ENCODE assay signal across 12 cellular contexts in genomic region chr2:31886700-31887099, GRCh38.
A peak's percentile ranks its signal among the peaks of the same experiment; 100 is the strongest.
DNase-seq lines count a peak whose midpoint lies in the region; ATAC-seq and TF ChIP-seq lines count a peak whose summit lies in the region.
"Had no signal": no experiment of that assay in that cellular context is flagged by ENCODE, and none has a peak within 500 bp of the region (broad histone marks: within the 10 kb centered on the region; RNA-seq: fewer than 3 reads in every experiment).

No MANE protein-coding gene starts in this region.

- H3K27me3 ChIP-seq in NT2/D1 (ENCODE audit: insufficient read depth, insufficient read length): no peaks in the 10 kb centered on the region
- H3K27me3 ChIP-seq: upper lobe of left lung had no signal

- H3K36me3 ChIP-seq in NT2/D1 (ENCODE audit: insufficient read depth, insufficient read length, low read length): peaks cover 14% of the 10 kb centered on the region

- H3K4me1 ChIP-seq in NT2/D1 (ENCODE audit: insufficient read depth, insufficient read length): no peaks in the 10 kb centered on the region
- H3K4me1 ChIP-seq: upper lobe of left lung had no signal

- H3K9ac ChIP-seq in NT2/D1 (ENCODE audit: insufficient read length, low read depth): no peak overlapping the region

- no peak overlapping the region for H3K4me3 Mint-ChIP-seq in natural killer cell
- no peak overlapping the region for H3K4me3 Mint-ChIP-seq in natural killer cell treated with Interleukin-12 subunit alpha and Interleukin-12 subunit beta and Interleukin-15 and Interleukin-18, amount 100 ng/mL, for 72 hours

- DNase-seq in natural killer cell (no peak), NT2/D1 (ENCODE audit: low read depth, low spot score) (peak; percentile 50), fibroblast of villous mesenchyme (ENCODE audit: low read depth) (no peak), NCI-H2029 treated with DMSO at 0.1 percent for 48 hours (lab: John Stamatoyannopoulos, UW) (no peak), UCSD-AML1 (lab: John Stamatoyannopoulos, UW; ENCODE audit: unreplicated experiment) (no peak), OCI-M2 (lab: John Stamatoyannopoulos, UW; ENCODE audit: unreplicated experiment) (no peak)
- no peak for DNase-seq in natural killer cell treated with Interleukin-12 subunit alpha and Interleukin-12 subunit beta and Interleukin-15 and Interleukin-18, amount 100 ng/mL, for 72 hours (ENCODE audit: low spot score)
- DNase-seq in activated CD8-positive, alpha-beta memory T cell treated with anti-CD3 and anti-CD28 coated beads, Interleukin-2, amount 50 U/mL, for 4 hours: no peak
- DNase-seq: hypothalamus, NCI-H774, upper lobe of left lung had no signal

- H3K9me3 ChIP-seq in NT2/D1 (ENCODE audit: insufficient read depth, low read length): no peaks in the 10 kb centered on the region
- H3K9me3 ChIP-seq: upper lobe of left lung had no signal

- H3K27me3 Mint-ChIP-seq in natural killer cell (ENCODE audit: low read depth in 2 of 2): no peaks in the 10 kb centered on the region
- no peaks in the 10 kb centered on the region for H3K27me3 Mint-ChIP-seq in natural killer cell treated with Interleukin-12 subunit alpha and Interleukin-12 subunit beta and Interleukin-15 and Interleukin-18, amount 100 ng/mL, for 72 hours

- TF ChIP-seq CTCF in natural killer cell (IDR thresholded peaks at IDR 0.05) (no peak), fibroblast of villous mesenchyme (IDR thresholded peaks at IDR 0.05; ENCODE audit: insufficient read depth, low read depth, low read length) (peak; percentile 49)

- H3K9me3 Mint-ChIP-seq in natural killer cell: no peaks in the 10 kb centered on the region
- H3K9me3 Mint-ChIP-seq in natural killer cell treated with Interleukin-12 subunit alpha and Interleukin-12 subunit beta and Interleukin-15 and Interleukin-18, amount 100 ng/mL, for 72 hours: no peaks in the 10 kb centered on the region
- H3K9me3 Mint-ChIP-seq: activated T-helper 2 cell treated with anti-CD3 and anti-CD28 coated beads, Interferon-gamma antibody, Interleukin-2, Interleukin-4, amounts not matched to agents 10 μg/mL and 5 μg/mL and 100 μg/mL, durations not matched to agents 14 hours and 24 hours and 36 hours had no signal

- no peaks in the 10 kb centered on the region for H3K36me3 Mint-ChIP-seq in natural killer cell
- H3K36me3 Mint-ChIP-seq in natural killer cell treated with Interleukin-12 subunit alpha and Interleukin-12 subunit beta and Interleukin-15 and Interleukin-18, amount 100 ng/mL, for 72 hours: peaks cover 4% of the 10 kb centered on the region

- H3K4me3 ChIP-seq in NT2/D1 (ENCODE audit: insufficient read length, low read depth) (no peak overlapping the region), fibroblast of villous mesenchyme (ENCODE audit: low read depth, low read length) (no peak overlapping the region)
- H3K4me3 ChIP-seq: upper lobe of left lung had no signal

- H3K4me1 Mint-ChIP-seq in natural killer cell: no peaks in the 10 kb centered on the region
- no peaks in the 10 kb centered on the region for H3K4me1 Mint-ChIP-seq in natural killer cell treated with Interleukin-12 subunit alpha and Interleukin-12 subunit beta and Interleukin-15 and Interleukin-18, amount 100 ng/mL, for 72 hours (ENCODE audit: low read depth in 2 of 2)

- intact Hi-C loops in natural killer cell (cut with micrococcal nuclease): no loop called here

- peak in 2 of 3 donors; percentile 52 to 64 for ATAC-seq in natural killer cell
- ATAC-seq in natural killer cell treated with Interleukin-12 subunit alpha and Interleukin-12 subunit beta and Interleukin-15 and Interleukin-18, amount 100 ng/mL, for 72 hours: no peak

- H3K27ac Mint-ChIP-seq in natural killer cell: no peak overlapping the region
- no peak overlapping the region for H3K27ac Mint-ChIP-seq in natural killer cell treated with Interleukin-12 subunit alpha and Interleukin-12 subunit beta and Interleukin-15 and Interleukin-18, amount 100 ng/mL, for 72 hours
- H3K27ac Mint-ChIP-seq: activated T-helper 2 cell treated with anti-CD3 and anti-CD28 coated beads, Interferon-gamma antibody, Interleukin-2, Interleukin-4, amounts not matched to agents 10 μg/mL and 5 μg/mL and 100 μg/mL, durations not matched to agents 14 hours and 24 hours and 36 hours had no signal

Comparison
In these comparisons a context has a peak if more than half of its experiments do, and no peak if none do; other contexts are left out.
1. ATAC-seq: peak in natural killer cell (2 of 3); none in natural killer cell treated with Interleukin-12 subunit alpha and Interleukin-12 subunit beta and Interleukin-15 and Interleukin-18, amount 100 ng/mL, for 72 hours (0 of 2).